In genomic region chr5:141923443-141924313, GRCh38 we compare ENCODE assay signal across 8 cellular contexts. TPM values are rescaled to one million over a fixed set of nuclear protein-coding genes. Genes with fewer than 3 reads are reported as not detected.
DNase-seq lines count a peak whose midpoint lies in the region; ATAC-seq and TF ChIP-seq lines count a peak whose summit lies in the region.

Gene DELE1, plus strand, starts transcription at chr5:141923871. Its CDS starts 71 bp downstream, at chr5:141923942.

- H3K4me3 ChIP-seq in GM06990 (replicated peaks; ENCODE audit: low read depth, low read length) (peak within 1 kb of the TSS; percentile 92), NB4 (ENCODE audit: low read depth, low read length) (peak within 1 kb of the TSS; percentile 86), osteoblast (ENCODE audit: insufficient read depth, low read length) (peak within 1 kb of the TSS; percentile 90), thoracic aorta (peak within 1 kb of the TSS; percentile 83)

- peaks cover 10% of the 10 kb centered on the region for H4K20me1 ChIP-seq in osteoblast (ENCODE audit: insufficient read depth, low read length)

- H3K4me1 ChIP-seq in osteoblast (ENCODE audit: insufficient read depth, low read length) (peaks cover 14% of the 10 kb centered on the region), thoracic aorta (ENCODE audit: control insufficient read depth in 1 of 2, low read depth in 2 of 2) (peaks cover 9 to 27% of the 10 kb centered on the region in 2 donors)

- DNase-seq in GM06990 (ENCODE audit: extremely low read depth, insufficient read length) (peak; percentile 91), HFFc6 (peak; percentile 89), NB4 (ENCODE audit: low read depth) (peak; percentile 93), SKM-1 treated with dmso at 0.1 percent for 144 hours (lab: John Stamatoyannopoulos, UW; ENCODE audit: unreplicated experiment) (peak; percentile 89), glomerular visceral epithelial cell (ENCODE audit: extremely low spot score) (peak; percentile 92), osteoblast (ENCODE audit: insufficient read length, low spot score, missing footprints) (peak; percentile 98), thoracic aorta (ENCODE audit: low spot score) (peak; percentile 86)

- H3K27me3 ChIP-seq in GM06990 (replicated peaks; ENCODE audit: control insufficient read depth, insufficient read depth, low read length), result no peaks in the 10 kb centered on the region
- H3K27me3 ChIP-seq in osteoblast (ENCODE audit: insufficient read depth, low read length), result no peaks in the 10 kb centered on the region
- H3K27me3 ChIP-seq in thoracic aorta (replicated peaks; ENCODE audit: insufficient read depth), result no peaks in the 10 kb centered on the region

- H3K27ac Mint-ChIP-seq in HFFc6, result peak within 1 kb of the TSS; percentile 99
- peak within 1 kb of the TSS; percentile 91 for H3K27ac Mint-ChIP-seq in activated naive CD8-positive, alpha-beta T cell

- peaks cover 17% of the 10 kb centered on the region for H3K36me3 Mint-ChIP-seq in HFFc6 (ENCODE audit: low read depth)
- peaks cover 3% of the 10 kb centered on the region for H3K36me3 Mint-ChIP-seq in activated naive CD8-positive, alpha-beta T cell

- H3K27ac ChIP-seq in osteoblast (ENCODE audit: low read depth, low read length) (peak within 1 kb of the TSS; percentile 94), thoracic aorta (peak within 1 kb of the TSS; percentile 96 to 99)

- peak within 1 kb of the TSS; percentile 89 for H3K4me3 Mint-ChIP-seq in HFFc6
- H3K4me3 Mint-ChIP-seq in activated naive CD8-positive, alpha-beta T cell, result peak within 1 kb of the TSS; percentile 94

- H3K9me3 ChIP-seq in osteoblast (ENCODE audit: low read depth, low read length) (no peaks in the 10 kb centered on the region), thoracic aorta (no peaks in the 10 kb centered on the region)

- H3K27me3 Mint-ChIP-seq in HFFc6 (ENCODE audit: insufficient read depth), result no peaks in the 10 kb centered on the region; the same call in none of the 2 replicates
- H3K27me3 Mint-ChIP-seq in activated naive CD8-positive, alpha-beta T cell, result no peaks in the 10 kb centered on the region

- peak; percentile 77 for TF ChIP-seq POLR2A in NB4 (IDR thresholded peaks at IDR 0.05; ENCODE audit: extremely low read depth, insufficient read length)

- TF ChIP-seq CTCF in GM06990 (IDR thresholded peaks at IDR 0.05; ENCODE audit: insufficient read depth, low read length, poor library complexity, severe bottlenecking) (no peak), HFFc6 (IDR thresholded peaks at IDR 0.05) (no peak), NB4 (IDR thresholded peaks at IDR 0.05; ENCODE audit: low read depth, low read length) (no peak), osteoblast (IDR thresholded peaks at IDR 0.05; ENCODE audit: extremely low read depth, low read depth, low read length) (no peak), thoracic aorta (IDR thresholded peaks at IDR 0.05) (no peak)

- no peaks in the 10 kb centered on the region for H3K9me3 Mint-ChIP-seq in HFFc6
- no peaks in the 10 kb centered on the region for H3K9me3 Mint-ChIP-seq in activated naive CD8-positive, alpha-beta T cell (ENCODE audit: low read depth)

- peak within 1 kb of the TSS; percentile 99 for H3K4me2 ChIP-seq in osteoblast (ENCODE audit: insufficient read depth, low read length)

- ATAC-seq in thoracic aorta (ENCODE audit: insufficient number of reproducible peaks, low FRiP score, low read depth), result peak; percentile 96

- H3K36me3 ChIP-seq in GM06990 (ENCODE audit: control insufficient read depth, insufficient read depth, low read length) (peaks cover 12% of the 10 kb centered on the region), osteoblast (ENCODE audit: insufficient read depth, low read length) (peaks cover 32% of the 10 kb centered on the region), thoracic aorta (peaks cover 24% of the 10 kb centered on the region)

- peaks cover 21% of the 10 kb centered on the region for H3K79me2 ChIP-seq in osteoblast (ENCODE audit: insufficient read depth, low read length)

- peak within 1 kb of the TSS; percentile 92 for H2AFZ ChIP-seq in osteoblast (ENCODE audit: low read length)

- peaks cover 7% of the 10 kb centered on the region for H3K4me1 Mint-ChIP-seq in HFFc6 (ENCODE audit: low read depth)
- H3K4me1 Mint-ChIP-seq in activated naive CD8-positive, alpha-beta T cell (ENCODE audit: low read depth), result peaks cover 28% of the 10 kb centered on the region

RNA-seq across cellular contexts. Expression of gene DELE1, which starts in this region (rescaled TPM):
- 10 to 100 TPM; 44.4 to 54.2 (median 46.7) TPM for total RNA-seq in HFFc6 (2021; fragmentation: NEBNext Ultra II Directional; extraction: Animal tissue kit (Norgen Biotek cat#: 25700))
- total RNA-seq in osteoblast (50.1 and 52.1 TPM in 2 replicates), thoracic aorta (100 to 1,000 TPM in 1 of 2 donors, 10 to 100 TPM in 1; 82.5 to 108 TPM)

Comparison
In these comparisons a context has a peak if more than half of its experiments do, and no peak if none do; other contexts are left out.
1. Peak in every context shown above with its lines: DNase-seq, ATAC-seq, H3K4me3 ChIP-seq and H3K27ac ChIP-seq.